ENCODE assay signal across 1 cellular context in the genomic region with DNA sequence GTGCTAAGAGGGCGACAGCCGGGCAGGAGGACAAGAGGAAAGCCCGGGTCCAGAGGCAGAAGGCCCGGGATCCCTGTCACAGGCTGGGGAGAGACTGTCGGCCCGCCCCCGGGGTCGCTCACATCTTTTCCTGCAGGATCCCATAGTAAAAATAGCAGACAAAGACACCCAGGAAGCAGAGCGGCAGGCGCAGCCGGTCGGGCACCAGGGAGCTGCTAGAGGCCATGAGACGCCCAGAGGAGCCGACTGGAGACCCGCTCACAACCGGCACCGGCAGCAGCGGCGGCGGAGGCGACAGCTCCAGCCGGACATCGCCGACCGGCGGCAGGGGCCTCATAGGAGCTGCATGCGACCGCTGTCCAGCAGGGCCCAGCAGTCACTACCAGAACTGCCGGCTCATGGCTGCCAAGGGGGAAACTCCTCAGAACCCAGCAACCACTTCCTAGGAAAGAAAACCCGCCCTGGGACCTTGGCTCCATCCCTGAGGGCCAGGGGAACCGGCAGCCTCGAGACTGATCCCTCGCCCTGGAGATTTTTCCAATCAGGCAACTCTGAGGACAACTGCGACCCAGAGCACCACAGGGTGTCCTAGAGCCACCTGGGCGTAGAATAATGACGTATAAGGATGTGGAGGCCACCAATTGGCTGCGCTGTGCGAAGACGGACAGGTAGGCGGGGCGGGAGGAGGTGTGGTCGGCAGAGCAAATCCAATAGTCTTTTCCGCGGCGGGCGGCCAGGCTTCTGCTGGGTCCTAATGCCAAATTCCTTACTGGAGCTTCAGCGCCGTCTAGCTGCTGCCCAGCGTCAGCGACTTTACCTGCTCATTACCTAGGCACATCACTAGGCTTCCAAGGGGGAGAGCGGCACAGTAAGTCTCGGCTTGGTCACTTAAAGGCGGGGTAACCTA.
TF ChIP-seq lines count a peak whose summit lies in the region.

A gene with protein sequence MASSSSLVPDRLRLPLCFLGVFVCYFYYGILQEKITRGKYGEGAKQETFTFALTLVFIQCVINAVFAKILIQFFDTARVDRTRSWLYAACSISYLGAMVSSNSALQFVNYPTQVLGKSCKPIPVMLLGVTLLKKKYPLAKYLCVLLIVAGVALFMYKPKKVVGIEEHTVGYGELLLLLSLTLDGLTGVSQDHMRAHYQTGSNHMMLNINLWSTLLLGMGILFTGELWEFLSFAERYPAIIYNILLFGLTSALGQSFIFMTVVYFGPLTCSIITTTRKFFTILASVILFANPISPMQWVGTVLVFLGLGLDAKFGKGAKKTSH (minus strand): TSS at position 357 of the 907 bp plus-strand sequence. CDS start 131 bp downstream, at position 226.

TF ChIP-seq in HepG2, 621 proteins besides CTCF, POLR2A, EP300 and RAD21 (continued from another document and continues in another):
- TF ChIP-seq, protein P1, sequence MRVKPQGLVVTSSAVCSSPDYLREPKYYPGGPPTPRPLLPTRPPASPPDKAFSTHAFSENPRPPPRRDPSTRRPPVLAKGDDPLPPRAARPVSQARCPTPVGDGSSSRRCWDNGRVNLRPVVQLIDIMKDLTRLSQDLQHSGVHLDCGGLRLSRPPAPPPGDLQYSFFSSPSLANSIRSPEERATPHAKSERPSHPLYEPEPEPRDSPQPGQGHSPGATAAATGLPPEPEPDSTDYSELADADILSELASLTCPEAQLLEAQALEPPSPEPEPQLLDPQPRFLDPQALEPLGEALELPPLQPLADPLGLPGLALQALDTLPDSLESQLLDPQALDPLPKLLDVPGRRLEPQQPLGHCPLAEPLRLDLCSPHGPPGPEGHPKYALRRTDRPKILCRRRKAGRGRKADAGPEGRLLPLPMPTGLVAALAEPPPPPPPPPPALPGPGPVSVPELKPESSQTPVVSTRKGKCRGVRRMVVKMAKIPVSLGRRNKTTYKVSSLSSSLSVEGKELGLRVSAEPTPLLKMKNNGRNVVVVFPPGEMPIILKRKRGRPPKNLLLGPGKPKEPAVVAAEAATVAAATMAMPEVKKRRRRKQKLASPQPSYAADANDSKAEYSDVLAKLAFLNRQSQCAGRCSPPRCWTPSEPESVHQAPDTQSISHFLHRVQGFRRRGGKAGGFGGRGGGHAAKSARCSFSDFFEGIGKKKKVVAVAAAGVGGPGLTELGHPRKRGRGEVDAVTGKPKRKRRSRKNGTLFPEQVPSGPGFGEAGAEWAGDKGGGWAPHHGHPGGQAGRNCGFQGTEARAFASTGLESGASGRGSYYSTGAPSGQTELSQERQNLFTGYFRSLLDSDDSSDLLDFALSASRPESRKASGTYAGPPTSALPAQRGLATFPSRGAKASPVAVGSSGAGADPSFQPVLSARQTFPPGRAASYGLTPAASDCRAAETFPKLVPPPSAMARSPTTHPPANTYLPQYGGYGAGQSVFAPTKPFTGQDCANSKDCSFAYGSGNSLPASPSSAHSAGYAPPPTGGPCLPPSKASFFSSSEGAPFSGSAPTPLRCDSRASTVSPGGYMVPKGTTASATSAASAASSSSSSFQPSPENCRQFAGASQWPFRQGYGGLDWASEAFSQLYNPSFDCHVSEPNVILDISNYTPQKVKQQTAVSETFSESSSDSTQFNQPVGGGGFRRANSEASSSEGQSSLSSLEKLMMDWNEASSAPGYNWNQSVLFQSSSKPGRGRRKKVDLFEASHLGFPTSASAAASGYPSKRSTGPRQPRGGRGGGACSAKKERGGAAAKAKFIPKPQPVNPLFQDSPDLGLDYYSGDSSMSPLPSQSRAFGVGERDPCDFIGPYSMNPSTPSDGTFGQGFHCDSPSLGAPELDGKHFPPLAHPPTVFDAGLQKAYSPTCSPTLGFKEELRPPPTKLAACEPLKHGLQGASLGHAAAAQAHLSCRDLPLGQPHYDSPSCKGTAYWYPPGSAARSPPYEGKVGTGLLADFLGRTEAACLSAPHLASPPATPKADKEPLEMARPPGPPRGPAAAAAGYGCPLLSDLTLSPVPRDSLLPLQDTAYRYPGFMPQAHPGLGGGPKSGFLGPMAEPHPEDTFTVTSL (CRISPR knock-in tag; IDR thresholded peaks at IDR 0.05; ENCODE audit: borderline replicate concordance), result peak; percentile 30; the same call in 1 of the 2 replicates
- TF ChIP-seq MIER2 (CRISPR knock-in tag; IDR thresholded peaks at IDR 0.05) (no peak), JUN (CRISPR knock-in tag; IDR thresholded peaks at IDR 0.05) (no peak), ATF1 (CRISPR knock-in tag; IDR thresholded peaks at IDR 0.05) (peak; percentile 100), ZNF547 (CRISPR knock-in tag; IDR thresholded peaks at IDR 0.05) (0 out of 2 replicates have a peak, but pooled peaks have one; percentile 77), KDM2A (CRISPR knock-in tag; IDR thresholded peaks at IDR 0.05; ENCODE audit: borderline replicate concordance, low read depth) (peak; percentile 97), ZNF274 (CRISPR knock-in tag; IDR thresholded peaks at IDR 0.05) (no peak; the same call in 1 of the 2 replicates), SUZ12 (IDR thresholded peaks at IDR 0.05; ENCODE audit: low read depth, low read length) (no peak), STAT5B (CRISPR knock-in tag; IDR thresholded peaks at IDR 0.05) (no peak), SAP130 (CRISPR knock-in tag; IDR thresholded peaks at IDR 0.05; ENCODE audit: low read depth) (peak; percentile 91), ZKSCAN1 (IDR thresholded peaks at IDR 0.05; ENCODE audit: low read length) (0 out of 2 replicates have a peak, but pooled peaks have one; percentile 67), ZNF329 (CRISPR knock-in tag; IDR thresholded peaks at IDR 0.05; ENCODE audit: low read depth) (no peak; the same call in 1 of the 2 replicates), NCOA5 (CRISPR knock-in tag; IDR thresholded peaks at IDR 0.05) (no peak), CREB1 (IDR thresholded peaks at IDR 0.05) (peak; percentile 98), CREB1 (CRISPR knock-in tag; IDR thresholded peaks at IDR 0.05) (peak; percentile 100), SETDB1 (CRISPR knock-in tag; IDR thresholded peaks at IDR 0.05; ENCODE audit: borderline replicate concordance) (no peak), ELF4 (CRISPR knock-in tag; IDR thresholded peaks at IDR 0.05; ENCODE audit: borderline replicate concordance) (no peak), SP5 (CRISPR knock-in tag; IDR thresholded peaks at IDR 0.05; ENCODE audit: borderline replicate concordance, low read depth) (peak; percentile 74; the same call in 1 of the 2 replicates), IRF2 (CRISPR knock-in tag; IDR thresholded peaks at IDR 0.05) (no peak; the same call in none of the 2 replicates), ZNF891 (CRISPR knock-in tag; IDR thresholded peaks at IDR 0.05) (peak; percentile 89), ZNF570 (CRISPR knock-in tag; IDR thresholded peaks at IDR 0.05; ENCODE audit: borderline replicate concordance) (no peak), MLLT10 (CRISPR knock-in tag; IDR thresholded peaks at IDR 0.05) (no peak), KAT8 (CRISPR knock-in tag; IDR thresholded peaks at IDR 0.05) (peak; percentile 99), SMYD3 (CRISPR knock-in tag; IDR thresholded peaks at IDR 0.05) (no peak), DNMT3B (CRISPR knock-in tag; conservative IDR thresholded peaks at IDR 0.05) (peak; percentile 82; the same call in 1 of the 2 replicates), HDAC6 (IDR thresholded peaks at IDR 0.05; ENCODE audit: low read depth, low read length) (peak; percentile 97), BRCA1 (CRISPR knock-in tag; IDR thresholded peaks at IDR 0.05) (no peak), TEAD3 (CRISPR knock-in tag; optimal IDR thresholded peaks at IDR 0.05; ENCODE audit: borderline replicate concordance) (peak; percentile 97)
- TF ChIP-seq, protein P2, sequence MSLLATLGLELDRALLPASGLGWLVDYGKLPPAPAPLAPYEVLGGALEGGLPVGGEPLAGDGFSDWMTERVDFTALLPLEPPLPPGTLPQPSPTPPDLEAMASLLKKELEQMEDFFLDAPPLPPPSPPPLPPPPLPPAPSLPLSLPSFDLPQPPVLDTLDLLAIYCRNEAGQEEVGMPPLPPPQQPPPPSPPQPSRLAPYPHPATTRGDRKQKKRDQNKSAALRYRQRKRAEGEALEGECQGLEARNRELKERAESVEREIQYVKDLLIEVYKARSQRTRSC (CRISPR knock-in tag; IDR thresholded peaks at IDR 0.05; ENCODE audit: low read depth), result no peak
- TF ChIP-seq, protein P3, sequence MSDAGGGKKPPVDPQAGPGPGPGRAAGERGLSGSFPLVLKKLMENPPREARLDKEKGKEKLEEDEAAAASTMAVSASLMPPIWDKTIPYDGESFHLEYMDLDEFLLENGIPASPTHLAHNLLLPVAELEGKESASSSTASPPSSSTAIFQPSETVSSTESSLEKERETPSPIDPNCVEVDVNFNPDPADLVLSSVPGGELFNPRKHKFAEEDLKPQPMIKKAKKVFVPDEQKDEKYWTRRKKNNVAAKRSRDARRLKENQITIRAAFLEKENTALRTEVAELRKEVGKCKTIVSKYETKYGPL (CRISPR knock-in tag; IDR thresholded peaks at IDR 0.05), result peak; percentile 50; the same call in 1 of the 2 replicates
- TF ChIP-seq, protein P4, sequence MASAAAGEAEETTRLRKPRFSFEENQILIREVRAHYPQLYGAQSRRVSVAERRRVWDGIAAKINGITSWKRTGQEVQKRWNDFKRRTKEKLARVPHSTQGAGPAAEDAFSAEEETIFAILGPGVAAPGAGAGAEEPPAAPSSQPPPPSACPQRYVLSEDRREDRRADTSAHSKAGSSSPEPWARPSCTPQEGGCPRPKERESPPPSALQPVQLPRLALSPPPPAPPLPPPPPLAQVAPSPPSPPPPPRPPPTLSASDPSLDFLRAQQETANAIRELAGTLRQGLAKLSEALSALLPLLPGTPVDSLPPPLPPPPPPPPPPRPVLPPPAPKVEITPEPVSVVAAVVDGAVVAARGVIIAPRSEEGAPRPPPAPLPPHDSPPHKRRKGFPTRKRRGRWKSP (CRISPR knock-in tag; IDR thresholded peaks at IDR 0.05), result 0 out of 2 replicates have a peak, but pooled peaks have one; percentile 37
- TF ChIP-seq, protein P5, sequence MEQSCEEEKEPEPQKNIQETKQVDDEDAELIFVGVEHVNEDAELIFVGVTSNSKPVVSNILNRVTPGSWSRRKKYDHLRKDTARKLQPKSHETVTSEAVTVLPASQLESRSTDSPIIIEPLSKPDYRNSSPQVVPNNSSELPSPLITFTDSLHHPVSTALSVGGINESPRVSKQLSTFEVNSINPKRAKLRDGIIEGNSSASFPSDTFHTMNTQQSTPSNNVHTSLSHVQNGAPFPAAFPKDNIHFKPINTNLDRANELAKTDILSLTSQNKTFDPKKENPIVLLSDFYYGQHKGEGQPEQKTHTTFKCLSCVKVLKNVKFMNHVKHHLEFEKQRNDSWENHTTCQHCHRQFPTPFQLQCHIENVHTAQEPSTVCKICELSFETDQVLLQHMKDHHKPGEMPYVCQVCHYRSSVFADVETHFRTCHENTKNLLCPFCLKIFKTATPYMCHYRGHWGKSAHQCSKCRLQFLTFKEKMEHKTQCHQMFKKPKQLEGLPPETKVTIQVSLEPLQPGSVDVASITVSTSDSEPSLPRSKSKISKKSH (CRISPR knock-in tag; IDR thresholded peaks at IDR 0.05; ENCODE audit: borderline replicate concordance), result no peak
- TF ChIP-seq, protein P6, sequence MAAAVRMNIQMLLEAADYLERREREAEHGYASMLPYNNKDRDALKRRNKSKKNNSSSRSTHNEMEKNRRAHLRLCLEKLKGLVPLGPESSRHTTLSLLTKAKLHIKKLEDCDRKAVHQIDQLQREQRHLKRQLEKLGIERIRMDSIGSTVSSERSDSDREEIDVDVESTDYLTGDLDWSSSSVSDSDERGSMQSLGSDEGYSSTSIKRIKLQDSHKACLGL (CRISPR knock-in tag; IDR thresholded peaks at IDR 0.05), result peak; percentile 89; the same call in 1 of the 2 replicates
- TF ChIP-seq, protein P7, sequence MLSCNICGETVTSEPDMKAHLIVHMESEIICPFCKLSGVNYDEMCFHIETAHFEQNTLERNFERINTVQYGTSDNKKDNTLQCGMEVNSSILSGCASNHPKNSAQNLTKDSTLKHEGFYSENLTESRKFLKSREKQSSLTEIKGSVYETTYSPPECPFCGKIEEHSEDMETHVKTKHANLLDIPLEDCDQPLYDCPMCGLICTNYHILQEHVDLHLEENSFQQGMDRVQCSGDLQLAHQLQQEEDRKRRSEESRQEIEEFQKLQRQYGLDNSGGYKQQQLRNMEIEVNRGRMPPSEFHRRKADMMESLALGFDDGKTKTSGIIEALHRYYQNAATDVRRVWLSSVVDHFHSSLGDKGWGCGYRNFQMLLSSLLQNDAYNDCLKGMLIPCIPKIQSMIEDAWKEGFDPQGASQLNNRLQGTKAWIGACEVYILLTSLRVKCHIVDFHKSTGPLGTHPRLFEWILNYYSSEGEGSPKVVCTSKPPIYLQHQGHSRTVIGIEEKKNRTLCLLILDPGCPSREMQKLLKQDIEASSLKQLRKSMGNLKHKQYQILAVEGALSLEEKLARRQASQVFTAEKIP (CRISPR knock-in tag; IDR thresholded peaks at IDR 0.05; ENCODE audit: borderline replicate concordance), result no peak
- TF ChIP-seq, protein P8, sequence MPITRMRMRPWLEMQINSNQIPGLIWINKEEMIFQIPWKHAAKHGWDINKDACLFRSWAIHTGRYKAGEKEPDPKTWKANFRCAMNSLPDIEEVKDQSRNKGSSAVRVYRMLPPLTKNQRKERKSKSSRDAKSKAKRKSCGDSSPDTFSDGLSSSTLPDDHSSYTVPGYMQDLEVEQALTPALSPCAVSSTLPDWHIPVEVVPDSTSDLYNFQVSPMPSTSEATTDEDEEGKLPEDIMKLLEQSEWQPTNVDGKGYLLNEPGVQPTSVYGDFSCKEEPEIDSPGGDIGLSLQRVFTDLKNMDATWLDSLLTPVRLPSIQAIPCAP (CRISPR knock-in tag; IDR thresholded peaks at IDR 0.05; ENCODE audit: low read depth), result no peak
- TF ChIP-seq, protein P9, sequence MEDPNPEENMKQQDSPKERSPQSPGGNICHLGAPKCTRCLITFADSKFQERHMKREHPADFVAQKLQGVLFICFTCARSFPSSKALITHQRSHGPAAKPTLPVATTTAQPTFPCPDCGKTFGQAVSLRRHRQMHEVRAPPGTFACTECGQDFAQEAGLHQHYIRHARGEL (CRISPR knock-in tag; IDR thresholded peaks at IDR 0.05), result no peak
- TF ChIP-seq, protein P10, sequence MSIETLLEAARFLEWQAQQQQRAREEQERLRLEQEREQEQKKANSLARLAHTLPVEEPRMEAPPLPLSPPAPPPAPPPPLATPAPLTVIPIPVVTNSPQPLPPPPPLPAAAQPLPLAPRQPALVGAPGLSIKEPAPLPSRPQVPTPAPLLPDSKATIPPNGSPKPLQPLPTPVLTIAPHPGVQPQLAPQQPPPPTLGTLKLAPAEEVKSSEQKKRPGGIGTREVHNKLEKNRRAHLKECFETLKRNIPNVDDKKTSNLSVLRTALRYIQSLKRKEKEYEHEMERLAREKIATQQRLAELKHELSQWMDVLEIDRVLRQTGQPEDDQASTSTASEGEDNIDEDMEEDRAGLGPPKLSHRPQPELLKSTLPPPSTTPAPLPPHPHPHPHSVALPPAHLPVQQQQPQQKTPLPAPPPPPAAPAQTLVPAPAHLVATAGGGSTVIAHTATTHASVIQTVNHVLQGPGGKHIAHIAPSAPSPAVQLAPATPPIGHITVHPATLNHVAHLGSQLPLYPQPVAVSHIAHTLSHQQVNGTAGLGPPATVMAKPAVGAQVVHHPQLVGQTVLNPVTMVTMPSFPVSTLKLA (IDR thresholded peaks at IDR 0.05), result peak; percentile 58
- TF ChIP-seq, protein P11, sequence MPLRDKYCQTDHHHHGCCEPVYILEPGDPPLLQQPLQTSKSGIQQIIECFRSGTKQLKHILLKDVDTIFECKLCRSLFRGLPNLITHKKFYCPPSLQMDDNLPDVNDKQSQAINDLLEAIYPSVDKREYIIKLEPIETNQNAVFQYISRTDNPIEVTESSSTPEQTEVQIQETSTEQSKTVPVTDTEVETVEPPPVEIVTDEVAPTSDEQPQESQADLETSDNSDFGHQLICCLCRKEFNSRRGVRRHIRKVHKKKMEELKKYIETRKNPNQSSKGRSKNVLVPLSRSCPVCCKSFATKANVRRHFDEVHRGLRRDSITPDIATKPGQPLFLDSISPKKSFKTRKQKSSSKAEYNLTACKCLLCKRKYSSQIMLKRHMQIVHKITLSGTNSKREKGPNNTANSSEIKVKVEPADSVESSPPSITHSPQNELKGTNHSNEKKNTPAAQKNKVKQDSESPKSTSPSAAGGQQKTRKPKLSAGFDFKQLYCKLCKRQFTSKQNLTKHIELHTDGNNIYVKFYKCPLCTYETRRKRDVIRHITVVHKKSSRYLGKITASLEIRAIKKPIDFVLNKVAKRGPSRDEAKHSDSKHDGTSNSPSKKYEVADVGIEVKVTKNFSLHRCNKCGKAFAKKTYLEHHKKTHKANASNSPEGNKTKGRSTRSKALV (CRISPR knock-in tag; IDR thresholded peaks at IDR 0.05), result 0 out of 2 replicates have a peak, but pooled peaks have one; percentile 18
